Comparison of ENCODE assay signal across 26 cellular contexts in the genomic region with DNA sequence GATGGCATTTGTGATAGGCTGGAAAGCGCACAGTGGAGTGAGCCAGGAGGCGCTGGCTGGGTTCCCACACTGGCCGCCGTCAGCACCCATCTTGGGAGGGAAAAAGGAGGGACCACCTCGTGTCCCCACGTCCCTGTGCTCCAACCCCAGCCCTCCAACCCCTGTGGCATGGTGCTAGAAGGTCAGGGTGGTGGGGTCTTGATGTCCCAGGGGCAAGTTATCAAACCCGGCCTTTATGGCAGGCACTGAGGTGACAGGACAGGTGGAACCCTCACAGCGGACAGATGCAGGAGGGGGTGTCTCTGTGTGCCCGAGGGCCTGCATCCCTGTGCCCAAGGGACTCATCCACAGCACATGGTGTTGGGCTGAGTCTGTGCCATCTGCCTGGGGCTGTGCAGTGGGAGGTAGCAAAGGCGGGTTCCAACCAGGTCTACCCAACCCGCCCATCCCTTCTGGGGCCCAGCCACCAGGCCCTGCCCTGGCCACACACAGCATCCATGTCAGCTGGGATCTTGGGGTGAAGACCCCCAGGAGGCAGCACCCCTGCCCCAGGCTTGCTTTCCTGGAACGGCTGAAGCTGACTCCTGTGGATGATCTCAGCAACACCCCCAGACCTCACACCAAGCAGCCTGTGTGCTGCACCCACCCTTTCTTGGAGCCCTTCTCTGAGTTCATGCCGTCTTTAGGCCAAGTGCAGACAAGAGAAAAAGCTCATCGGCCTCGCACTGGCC.
DNase-seq lines count a peak whose midpoint lies in the region; ATAC-seq and TF ChIP-seq lines count a peak whose summit lies in the region.
"Had no signal": no experiment of that assay in that cellular context is flagged by ENCODE, and none has a peak within 500 bp of the region (broad histone marks: within the 10 kb centered on the region; RNA-seq: fewer than 3 reads in every experiment).

No MANE protein-coding gene starts in this region.

- peaks cover 0 to 34% (median 6%) of the 10 kb centered on the region in 9 donors for H3K27me3 ChIP-seq in heart left ventricle
- H3K27me3 ChIP-seq: thyroid gland had no signal

- TF ChIP-seq POLR2A in heart left ventricle (IDR thresholded peaks at IDR 0.05): no peak

- no peaks in the 10 kb centered on the region for H3K36me3 Mint-ChIP-seq in activated naive CD4-positive, alpha-beta T cell treated with anti-CD3 and anti-CD28 coated beads, Interleukin-2, amount 10 ng/mL, durations not matched to agents 7 days and 5 days
- H3K36me3 Mint-ChIP-seq in type B pancreatic cell: no peaks in the 10 kb centered on the region

- CTCF ChIA-PET in activated naive CD4-positive, alpha-beta T cell treated with anti-CD3 and anti-CD28 coated beads, Interleukin-2, amount 10 ng/mL, durations not matched to agents 7 days and 5 days (lab: Charles Lee): no interaction called here
- CTCF ChIA-PET in GM10248 (lab: Yijun Ruan, JAX): no interaction called here

- POLR2A ChIA-PET in GM10248 (lab: Yijun Ruan, JAX): no interaction called here

- 88 to 93% (median 91%) methylated on average over 11 to 15 of the region's 15 CpGs for WGBS in heart left ventricle, 4 donors

- no peak overlapping the region for H3K27ac Mint-ChIP-seq in activated naive CD4-positive, alpha-beta T cell treated with anti-CD3 and anti-CD28 coated beads, Interleukin-2, amount 10 ng/mL, durations not matched to agents 7 days and 5 days
- H3K27ac Mint-ChIP-seq in type B pancreatic cell: no peak overlapping the region
- H3K27ac Mint-ChIP-seq: activated T-cell treated with anti-CD3 and anti-CD28 coated beads, Interleukin-2, amount 50 U/mL, for 72 hours; T-helper 17 cell had no signal

- TF ChIP-seq CTCF in type B pancreatic cell (conservative IDR thresholded peaks at IDR 0.05): no peak
- no peak for TF ChIP-seq CTCF in heart left ventricle (IDR thresholded peaks at IDR 0.05)
- TF ChIP-seq CTCF in GM10248 (IDR thresholded peaks at IDR 0.05; ENCODE audit: control extremely low read depth, extremely low read depth, low read depth, missing control alignments): no peak

- no peak for ATAC-seq in heart left ventricle
- ATAC-seq: activated T-cell treated with anti-CD3 and anti-CD28 coated beads, Interleukin-2, amount 50 U/mL, for 72 hours; left colon; SK-N-SH treated with all-trans-retinoic acid at 6 μM for 48 hours; T-helper 17 cell had no signal

- peaks cover 13% of the 10 kb centered on the region for H3K27me3 Mint-ChIP-seq in activated naive CD4-positive, alpha-beta T cell treated with anti-CD3 and anti-CD28 coated beads, Interleukin-2, amount 10 ng/mL, durations not matched to agents 7 days and 5 days
- peaks cover 31% of the 10 kb centered on the region for H3K27me3 Mint-ChIP-seq in type B pancreatic cell

- H3K9me3 Mint-ChIP-seq in activated naive CD4-positive, alpha-beta T cell treated with anti-CD3 and anti-CD28 coated beads, Interleukin-2, amount 10 ng/mL, durations not matched to agents 7 days and 5 days: no peaks in the 10 kb centered on the region
- no peaks in the 10 kb centered on the region for H3K9me3 Mint-ChIP-seq in type B pancreatic cell
- H3K9me3 Mint-ChIP-seq: activated T-cell treated with anti-CD3 and anti-CD28 coated beads, Interleukin-2, amount 50 U/mL, for 72 hours had no signal

- H3K36me3 ChIP-seq in heart left ventricle: no peaks in the 10 kb centered on the region
- H3K36me3 ChIP-seq: esophagus squamous epithelium, MG63, prostate gland, thyroid gland had no signal

- intact Hi-C loops in heart left ventricle (cut with DNase I): no loop called here

- no peak overlapping the region for H3K27ac ChIP-seq in heart left ventricle
- H3K27ac ChIP-seq: C4-2B, esophagus squamous epithelium, hepatocyte, prostate gland, thyroid gland had no signal

- peaks cover 0 to 5% (median 0%) of the 10 kb centered on the region in 12 donors for H3K9me3 ChIP-seq in heart left ventricle
- H3K9me3 ChIP-seq: esophagus squamous epithelium, MG63, prostate gland, thyroid gland had no signal

- peak; percentile 13 for DNase-seq in activated naive CD4-positive, alpha-beta T cell treated with anti-CD3 and anti-CD28 coated beads, Interleukin-2, amount 10 ng/mL, durations not matched to agents 7 days and 5 days
- DNase-seq in activated naive CD4-positive, alpha-beta T cell treated with Interleukin-2 at 50 U/mL for 16 hours: no peak
- peak; percentile 45 for DNase-seq in NCI-H2171 treated with DMSO at 0.1 percent for 48 hours (lab: John Stamatoyannopoulos, UW)
- DNase-seq in mesenteric fat pad (ENCODE audit: low spot score): peak; percentile 65
- peak; percentile 59 for DNase-seq in type B pancreatic cell (ENCODE audit: extremely low spot score, unreplicated experiment)
- DNase-seq in heart left ventricle: no peak
- DNase-seq in GM10248 (ENCODE audit: extremely low spot score): no peak
- DNase-seq in Ammon's horn (ENCODE audit: low spot score): no peak
- DNase-seq: activated CD4-positive, CD25-positive, alpha-beta regulatory T cell treated with anti-CD3 and anti-CD28 coated beads, Interleukin-2, amount 50 U/mL, for 72 hours; activated naive CD4-positive, alpha-beta T cell treated with anti-CD3 and anti-CD28 coated beads, Interleukin-2, amount 50 U/mL, for 16 hours; activated T-cell treated with anti-CD3 and anti-CD28 coated beads, Interleukin-2, amount 50 U/mL, for 72 hours; anterior cingulate cortex; cortex of kidney; esophagus squamous epithelium; KG1; MG63; NCI-H2081; NCI-H774; stimulated activated naive CD4-positive, alpha-beta T cell treated with Interleukin-2 at 50 U/mL for 16 hours; T-helper 17 cell; thyroid gland had no signal

- no peak overlapping the region for H3K4me3 ChIP-seq in heart left ventricle
- H3K4me3 ChIP-seq: esophagus squamous epithelium, hepatocyte, MG63, prostate gland, thyroid gland had no signal

- H3K4me1 Mint-ChIP-seq in activated naive CD4-positive, alpha-beta T cell treated with anti-CD3 and anti-CD28 coated beads, Interleukin-2, amount 10 ng/mL, durations not matched to agents 7 days and 5 days: no peaks in the 10 kb centered on the region
- H3K4me1 Mint-ChIP-seq in type B pancreatic cell (ENCODE audit: unreplicated experiment): peaks cover 10% of the 10 kb centered on the region

- no peaks in the 10 kb centered on the region for H3K4me1 ChIP-seq in heart left ventricle
- H3K4me1 ChIP-seq: esophagus squamous epithelium, prostate gland, thyroid gland had no signal

- no peak overlapping the region for H3K4me3 Mint-ChIP-seq in activated naive CD4-positive, alpha-beta T cell treated with anti-CD3 and anti-CD28 coated beads, Interleukin-2, amount 10 ng/mL, durations not matched to agents 7 days and 5 days
- no peak overlapping the region for H3K4me3 Mint-ChIP-seq in type B pancreatic cell
- H3K4me3 Mint-ChIP-seq: activated T-cell treated with anti-CD3 and anti-CD28 coated beads, Interleukin-2, amount 50 U/mL, for 72 hours; T-helper 17 cell had no signal

Comparison
In these comparisons a context has a peak if more than half of its experiments do, and no peak if none do; other contexts are left out.
1. DNase-seq: peak in activated naive CD4-positive, alpha-beta T cell treated with anti-CD3 and anti-CD28 coated beads, Interleukin-2, amount 10 ng/mL, durations not matched to agents 7 days and 5 days (single experiment), NCI-H2171 treated with DMSO at 0.1 percent for 48 hours (single experiment), mesenteric fat pad (single experiment) and type B pancreatic cell (single experiment); none in activated naive CD4-positive, alpha-beta T cell treated with Interleukin-2 at 50 U/mL for 16 hours (single experiment), heart left ventricle (0 of 5), GM10248 (single experiment) and Ammon's horn (single experiment).